In the genomic region with DNA sequence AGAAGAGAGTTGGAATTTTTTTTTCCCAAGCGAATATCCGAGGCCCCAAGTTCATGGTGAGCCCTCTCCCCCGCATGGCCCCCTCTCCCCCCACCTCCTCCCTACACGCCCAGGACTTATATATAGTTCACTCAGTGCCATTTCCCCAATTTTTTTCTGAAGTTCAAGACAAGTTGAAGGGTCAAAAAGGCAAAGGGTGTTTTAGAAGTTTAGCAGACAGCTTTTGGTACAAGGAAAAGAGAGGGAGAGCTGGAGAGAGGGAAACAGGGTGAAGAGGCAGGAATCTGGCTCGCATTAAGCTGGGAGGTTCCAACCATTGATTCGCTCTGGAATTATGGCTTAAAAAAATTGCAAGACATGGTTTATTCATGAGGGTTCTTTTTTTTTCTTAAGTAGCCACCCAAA, we compare ENCODE assay signal across 24 cellular contexts.
DNase-seq lines count a peak whose midpoint lies in the region; ATAC-seq, FAIRE-seq and TF ChIP-seq lines count a peak whose summit lies in the region.
"Had no signal": no experiment of that assay in that cellular context is flagged by ENCODE, and none has a peak within 500 bp of the region (broad histone marks: within the 10 kb centered on the region; RNA-seq: fewer than 3 reads in every experiment).

No MANE protein-coding gene starts in this region.

- TF ChIP-seq EP300 in K562 (IDR thresholded peaks at IDR 0.05; ENCODE audit: low read length): no peak

- H3K9ac ChIP-seq in K562 (ENCODE audit: insufficient read depth in 1 of 2, low read depth in 2 of 2, low read length in 2 of 2): no peak overlapping the region
- H3K9ac ChIP-seq: BLaER1 treated with 17β-estradiol and CSF1 and Interleukin-3, amounts not matched to agents 10 nM and 100 nM had no signal

- WGBS in K562 (ENCODE audit: insufficient coverage, low coverage, missing lambda C conversion rate): 0% methylated on average over 2 of the region's 6 CpGs

- H3K36me3 ChIP-seq in BE2C (peaks cover 5% of the 10 kb centered on the region; the same call in 1 of the 2 replicates), K562 (ENCODE audit: control insufficient read depth, insufficient read depth, low read length) (no peaks in the 10 kb centered on the region)
- H3K36me3 ChIP-seq: BLaER1 treated with 17β-estradiol and CSF1 and Interleukin-3, amounts not matched to agents 10 nM and 100 nM; Peyer's patch had no signal

- no peak for TF ChIP-seq CTCF in BE2C (IDR thresholded peaks at IDR 0.05; ENCODE audit: low read depth, low read length)
- no peak for TF ChIP-seq CTCF in K562 (IDR thresholded peaks at IDR 0.05 in 2 of 3, conservative IDR thresholded peaks at IDR 0.05 in 1 of 3; ENCODE audit: insufficient read depth in 2 of 3, low read depth in 1 of 3, low read length in 3 of 3)
- no peak for TF ChIP-seq CTCF in neural crest cell (conservative IDR thresholded peaks at IDR 0.05)

- H3K27ac Mint-ChIP-seq in neural crest cell (ENCODE audit: unreplicated experiment): peak overlapping the region; percentile 22
- H3K27ac Mint-ChIP-seq: HFFc6 had no signal

- H3K27me3 Mint-ChIP-seq in neural crest cell (ENCODE audit: low read depth): no peaks in the 10 kb centered on the region

- no peak overlapping the region for H3K27ac ChIP-seq in K562 (ENCODE audit: extremely low read depth, low read depth, low read length)
- H3K27ac ChIP-seq: A549; BLaER1 treated with 17β-estradiol and CSF1 and Interleukin-3, amounts not matched to agents 10 nM and 100 nM; Peyer's patch; SK-N-MC had no signal

- BruUV-seq in K562 (replicated peaks; lab: Mats Ljungman, UMichigan): no TSS peak

- CTCF ChIA-PET in K562 (lab: Yijun Ruan, JAX; ENCODE audit: low intra/inter-chr PET ratio): no interaction called here

- no peak for FAIRE-seq in K562 (lab: Jason Lieb, UNC)
- FAIRE-seq: A549, GM12892, GM18507 had no signal

- peaks cover 5% of the 10 kb centered on the region; the same call in 1 of the 2 replicates for H4K20me1 ChIP-seq in K562 (replicated peaks; ENCODE audit: control insufficient read depth, insufficient read depth, low read length)
- H4K20me1 ChIP-seq: BLaER1 treated with 17β-estradiol and CSF1 and Interleukin-3, amounts not matched to agents 10 nM and 100 nM had no signal

- H3K4me1 ChIP-seq in BE2C: peaks cover 34% of the 10 kb centered on the region
- H3K4me1 ChIP-seq in K562 (replicated peaks in 1 of 2; ENCODE audit: control insufficient read depth in 2 of 2, insufficient read depth in 2 of 2, low read length in 2 of 2): no peaks in the 10 kb centered on the region
- H3K4me1 ChIP-seq: A549, Peyer's patch had no signal

- no peak overlapping the region for H3K4me3 Mint-ChIP-seq in neural crest cell
- H3K4me3 Mint-ChIP-seq: HFFc6 had no signal

- no peak overlapping the region for H3K4me2 ChIP-seq in K562 (ENCODE audit: insufficient read depth, low read length)
- H3K4me2 ChIP-seq: A549; BLaER1 treated with 17β-estradiol and CSF1 and Interleukin-3, amounts not matched to agents 10 nM and 100 nM had no signal

- H3K9me3 ChIP-seq in BE2C (no peaks in the 10 kb centered on the region), K562 (replicated peaks; ENCODE audit: control insufficient read depth, insufficient read depth, low read depth, low read length) (no peaks in the 10 kb centered on the region)
- H3K9me3 ChIP-seq: Peyer's patch had no signal

- no peaks in the 10 kb centered on the region for H3K36me3 Mint-ChIP-seq in neural crest cell (ENCODE audit: low read depth)

- H3K9me1 ChIP-seq in K562 (ENCODE audit: control insufficient read depth, insufficient read depth, low read length): no peaks in the 10 kb centered on the region

- no peaks in the 10 kb centered on the region for H3K27me3 ChIP-seq in BE2C
- H3K27me3 ChIP-seq in K562 (ENCODE audit: control insufficient read depth in 2 of 2, insufficient read depth in 2 of 2, low read length in 2 of 2): peaks cover 0 to 8% of the 10 kb centered on the region in 2 experiments; a peak in 2 of 5 replicates
- H3K27me3 ChIP-seq: BLaER1 treated with 17β-estradiol and CSF1 and Interleukin-3, amounts not matched to agents 10 nM and 100 nM; Peyer's patch had no signal

- no peak for ATAC-seq in K562
- peak; percentile 80 for ATAC-seq in left ventricle myocardium superior
- no peak for ATAC-seq in GM19324 (IDR thresholded peaks at IDR 0.05; ENCODE audit: low FRiP score, unreplicated experiment)
- no peak for ATAC-seq in GM21515 (IDR thresholded peaks at IDR 0.05; ENCODE audit: unreplicated experiment)
- ATAC-seq: A549 had no signal

- H3K9me3 Mint-ChIP-seq in neural crest cell: peaks cover 5% of the 10 kb centered on the region
- H3K9me3 Mint-ChIP-seq: HFFc6 had no signal

- DNase-seq in BE2C (no peak), K562 (ENCODE audit: extremely low read depth in 1 of 4, low spot score in 3 of 4) (no peak), left ventricle myocardium superior (peak; percentile 27), neural crest cell (ENCODE audit: low read depth, low spot score) (no peak), NCI-H82 (lab: John Stamatoyannopoulos, UW) (no peak), NCI-H1417 treated with DMSO at 0.1 percent for 48 hours (lab: John Stamatoyannopoulos, UW) (no peak)
- DNase-seq: DMS79, HFFc6, IMR-90, Karpas-422, NCI-H1048, NCI-H146, NCI-H2081, NCI-H2171 treated with DMSO at 0.1 percent for 48 hours, NCI-H446 treated with DMSO at 0.1 percent for 48 hours, NCI-H69, Peyer's patch had no signal

- TF ChIP-seq POLR2A in K562 (conservative IDR thresholded peaks at IDR 0.05): no peak

- TF ChIP-seq RAD21 in K562 (CRISPR knock-in tag; conservative IDR thresholded peaks at IDR 0.05 in 1 of 2, IDR thresholded peaks at IDR 0.05 in 1 of 2): no peak

- peaks cover 42% of the 10 kb centered on the region for H3K4me1 Mint-ChIP-seq in neural crest cell

- H2AFZ ChIP-seq in K562 (ENCODE audit: low read depth, low read length): no peak overlapping the region

- in situ Hi-C loops in K562 (cut with MboI): no loop called here

- POLR2A ChIA-PET in K562 (lab: Yijun Ruan, JAX): no interaction called here

- H3K79me2 ChIP-seq in K562 (ENCODE audit: control insufficient read depth, insufficient read depth, low read length): no peaks in the 10 kb centered on the region

- intact Hi-C loops in K562 (cut with micrococcal nuclease): no loop called here
- intact Hi-C loops in left ventricle myocardium superior (cut with micrococcal nuclease): no loop called here

- H3K4me3 ChIP-seq in BE2C (ENCODE audit: low read depth, low read length): peak overlapping the region; percentile 36
- no peak overlapping the region for H3K4me3 ChIP-seq in K562
- H3K4me3 ChIP-seq: A549; BLaER1 treated with 17β-estradiol and CSF1 and Interleukin-3, amounts not matched to agents 10 nM and 100 nM; Peyer's patch; SK-N-MC had no signal

TF ChIP-seq in K562, 482 proteins besides CTCF, POLR2A, EP300 and RAD21:
- TF ChIP-seq, protein P1, sequence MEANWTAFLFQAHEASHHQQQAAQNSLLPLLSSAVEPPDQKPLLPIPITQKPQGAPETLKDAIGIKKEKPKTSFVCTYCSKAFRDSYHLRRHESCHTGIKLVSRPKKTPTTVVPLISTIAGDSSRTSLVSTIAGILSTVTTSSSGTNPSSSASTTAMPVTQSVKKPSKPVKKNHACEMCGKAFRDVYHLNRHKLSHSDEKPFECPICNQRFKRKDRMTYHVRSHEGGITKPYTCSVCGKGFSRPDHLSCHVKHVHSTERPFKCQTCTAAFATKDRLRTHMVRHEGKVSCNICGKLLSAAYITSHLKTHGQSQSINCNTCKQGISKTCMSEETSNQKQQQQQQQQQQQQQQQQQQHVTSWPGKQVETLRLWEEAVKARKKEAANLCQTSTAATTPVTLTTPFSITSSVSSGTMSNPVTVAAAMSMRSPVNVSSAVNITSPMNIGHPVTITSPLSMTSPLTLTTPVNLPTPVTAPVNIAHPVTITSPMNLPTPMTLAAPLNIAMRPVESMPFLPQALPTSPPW (CRISPR knock-in tag; IDR thresholded peaks at IDR 0.05): peak; percentile 24; the same call in 1 of the 2 replicates
- TF ChIP-seq, protein P2, sequence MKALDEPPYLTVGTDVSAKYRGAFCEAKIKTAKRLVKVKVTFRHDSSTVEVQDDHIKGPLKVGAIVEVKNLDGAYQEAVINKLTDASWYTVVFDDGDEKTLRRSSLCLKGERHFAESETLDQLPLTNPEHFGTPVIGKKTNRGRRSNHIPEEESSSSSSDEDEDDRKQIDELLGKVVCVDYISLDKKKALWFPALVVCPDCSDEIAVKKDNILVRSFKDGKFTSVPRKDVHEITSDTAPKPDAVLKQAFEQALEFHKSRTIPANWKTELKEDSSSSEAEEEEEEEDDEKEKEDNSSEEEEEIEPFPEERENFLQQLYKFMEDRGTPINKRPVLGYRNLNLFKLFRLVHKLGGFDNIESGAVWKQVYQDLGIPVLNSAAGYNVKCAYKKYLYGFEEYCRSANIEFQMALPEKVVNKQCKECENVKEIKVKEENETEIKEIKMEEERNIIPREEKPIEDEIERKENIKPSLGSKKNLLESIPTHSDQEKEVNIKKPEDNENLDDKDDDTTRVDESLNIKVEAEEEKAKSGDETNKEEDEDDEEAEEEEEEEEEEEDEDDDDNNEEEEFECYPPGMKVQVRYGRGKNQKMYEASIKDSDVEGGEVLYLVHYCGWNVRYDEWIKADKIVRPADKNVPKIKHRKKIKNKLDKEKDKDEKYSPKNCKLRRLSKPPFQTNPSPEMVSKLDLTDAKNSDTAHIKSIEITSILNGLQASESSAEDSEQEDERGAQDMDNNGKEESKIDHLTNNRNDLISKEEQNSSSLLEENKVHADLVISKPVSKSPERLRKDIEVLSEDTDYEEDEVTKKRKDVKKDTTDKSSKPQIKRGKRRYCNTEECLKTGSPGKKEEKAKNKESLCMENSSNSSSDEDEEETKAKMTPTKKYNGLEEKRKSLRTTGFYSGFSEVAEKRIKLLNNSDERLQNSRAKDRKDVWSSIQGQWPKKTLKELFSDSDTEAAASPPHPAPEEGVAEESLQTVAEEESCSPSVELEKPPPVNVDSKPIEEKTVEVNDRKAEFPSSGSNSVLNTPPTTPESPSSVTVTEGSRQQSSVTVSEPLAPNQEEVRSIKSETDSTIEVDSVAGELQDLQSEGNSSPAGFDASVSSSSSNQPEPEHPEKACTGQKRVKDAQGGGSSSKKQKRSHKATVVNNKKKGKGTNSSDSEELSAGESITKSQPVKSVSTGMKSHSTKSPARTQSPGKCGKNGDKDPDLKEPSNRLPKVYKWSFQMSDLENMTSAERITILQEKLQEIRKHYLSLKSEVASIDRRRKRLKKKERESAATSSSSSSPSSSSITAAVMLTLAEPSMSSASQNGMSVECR (CRISPR knock-in tag; IDR thresholded peaks at IDR 0.05): no peak
